2 cellular contexts compared by ENCODE assay signal in the genomic region with DNA sequence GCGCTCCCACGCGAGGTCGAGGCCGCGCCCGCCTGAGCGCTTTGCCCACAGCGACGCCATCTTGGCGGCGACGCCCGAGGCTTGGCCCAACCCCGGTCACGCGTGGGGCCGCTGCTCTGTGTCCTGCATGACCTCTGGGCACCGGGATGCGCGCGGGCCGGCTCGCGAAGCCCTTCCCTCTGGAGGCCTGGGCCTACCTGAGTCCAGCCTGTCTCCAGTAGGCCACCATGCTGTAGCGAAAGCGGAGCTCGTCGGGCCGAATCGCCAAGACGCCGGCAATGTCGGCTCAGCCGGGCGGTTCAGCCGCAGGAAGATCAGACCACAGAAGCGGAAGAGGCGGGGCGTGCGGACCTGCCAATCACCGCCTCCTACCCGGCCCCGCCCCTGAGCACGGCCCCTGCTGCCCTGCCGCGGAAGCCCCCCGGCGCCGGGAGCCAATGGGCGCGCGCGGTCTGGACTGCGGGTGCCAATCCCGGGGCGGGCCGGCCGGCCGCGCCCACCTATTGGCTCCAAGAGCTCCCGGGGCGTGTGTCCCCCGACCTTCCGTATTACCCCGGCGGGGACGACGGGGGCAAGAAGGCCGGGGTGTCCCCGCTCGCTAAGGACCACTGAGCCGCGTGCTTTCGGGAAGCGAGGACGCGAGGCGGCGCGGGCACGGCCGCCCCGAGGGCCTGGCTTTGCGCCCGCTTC.
A peak's percentile ranks its signal among the peaks of the same experiment; 100 is the strongest.
TF ChIP-seq lines count a peak whose summit lies in the region.

Gene ATP5F1E, minus strand, starts transcription at position 313 of the 690 bp plus-strand sequence. Its CDS starts 84 bp downstream, at position 229.

TF ChIP-seq in IMR-90, 13 proteins besides CTCF, POLR2A, EP300 and RAD21:
- TF ChIP-seq BHLHE40 (IDR thresholded peaks at IDR 0.05; ENCODE audit: low read depth, low read length) (peak; percentile 21; the same call in 1 of the 2 replicates), MAZ (IDR thresholded peaks at IDR 0.05; ENCODE audit: borderline replicate concordance, low read depth, low read length) (peak; percentile 84; the same call in 1 of the 2 replicates), MAFK (IDR thresholded peaks at IDR 0.05; ENCODE audit: low read depth, low read length) (no peak)

TF ChIP-seq in endothelial cell of umbilical vein, 7 proteins besides CTCF, POLR2A, EP300 and RAD21:
- TF ChIP-seq FOS (IDR thresholded peaks at IDR 0.05; ENCODE audit: borderline replicate concordance, insufficient read depth, low read length) = no peak
- TF ChIP-seq POLR2AphosphoS5 (IDR thresholded peaks at IDR 0.05; ENCODE audit: insufficient read depth, low read depth, low read length) = peak; percentile 93
